Comparison of ENCODE assay signal across 20 cellular contexts in genomic region chr3:195699148-195699771, GRCh38. TPM values are rescaled to one million over a fixed set of nuclear protein-coding genes. Genes with fewer than 3 reads are reported as not detected.
DNase-seq lines count a peak whose midpoint lies in the region; ATAC-seq and TF ChIP-seq lines count a peak whose summit lies in the region.
"Had no signal": no experiment of that assay in that cellular context is flagged by ENCODE, and none has a peak within 500 bp of the region (broad histone marks: within the 10 kb centered on the region; RNA-seq: fewer than 3 reads in every experiment).

No MANE protein-coding gene starts in this region.

- H3K4me1 ChIP-seq in upper lobe of right lung, result no peaks in the 10 kb centered on the region

- ATAC-seq in upper lobe of right lung, result no peak
- ATAC-seq: effector memory CD8-positive, alpha-beta T cell had no signal

- no peaks in the 10 kb centered on the region for H3K27me3 ChIP-seq in upper lobe of right lung
- H3K27me3 ChIP-seq: sigmoid colon, SJCRH30, tibial nerve had no signal

- peaks cover 36% of the 10 kb centered on the region for H3K36me3 Mint-ChIP-seq in Calu3 (ENCODE audit: insufficient read depth, unreplicated experiment)
- H3K36me3 Mint-ChIP-seq in HFFc6 (ENCODE audit: low read depth), result peaks cover 16% of the 10 kb centered on the region
- H3K36me3 Mint-ChIP-seq in osteocyte (ENCODE audit: unreplicated experiment), result peaks cover 19% of the 10 kb centered on the region

- H3K36me3 ChIP-seq in upper lobe of right lung, result peaks cover 42% of the 10 kb centered on the region

- no peaks in the 10 kb centered on the region for H3K9me3 ChIP-seq in upper lobe of right lung
- H3K9me3 ChIP-seq: Caco-2, sigmoid colon, SJCRH30, tibial nerve had no signal

- no peaks in the 10 kb centered on the region for H3K9me3 Mint-ChIP-seq in Calu3 (ENCODE audit: low read depth, unreplicated experiment)
- H3K9me3 Mint-ChIP-seq in HFFc6, result no peaks in the 10 kb centered on the region
- H3K9me3 Mint-ChIP-seq in osteocyte (ENCODE audit: unreplicated experiment), result no peaks in the 10 kb centered on the region
- H3K9me3 Mint-ChIP-seq: effector memory CD8-positive, alpha-beta T cell had no signal

- H3K4me3 ChIP-seq in upper lobe of right lung, result no peak overlapping the region
- H3K4me3 ChIP-seq: sigmoid colon, SJCRH30, tibial nerve had no signal

- BruUV-seq in Calu3 (replicated peaks; lab: Mats Ljungman, UMichigan), result no TSS peak

- H3K4me1 Mint-ChIP-seq in Calu3 (ENCODE audit: low read depth, unreplicated experiment) (peaks cover 18% of the 10 kb centered on the region), HFFc6 (ENCODE audit: low read depth) (peaks cover 22% of the 10 kb centered on the region), osteocyte (ENCODE audit: unreplicated experiment) (peaks cover 34% of the 10 kb centered on the region)

- H3K27ac Mint-ChIP-seq in Calu3 (ENCODE audit: unreplicated experiment), result peak overlapping the region; percentile 1
- peak overlapping the region; percentile 33; the same call in 1 of the 2 replicates for H3K27ac Mint-ChIP-seq in HFFc6
- peak overlapping the region; percentile 90 for H3K27ac Mint-ChIP-seq in osteocyte (ENCODE audit: unreplicated experiment)

- no peak for DNase-seq in Calu3
- DNase-seq in HFFc6, result no peak
- peak; percentile 58 for DNase-seq in brain pericyte (ENCODE audit: low read depth, low spot score)
- no peak for DNase-seq in osteocyte (ENCODE audit: extremely low spot score, unreplicated experiment)
- no peak for DNase-seq in stimulated activated CD4-positive, alpha-beta T cell treated with anti-CD3 and anti-CD28 coated beads, Interleukin-1b, Interleukin-23, amount 100 ng/mL, for 48 hours
- no peak for DNase-seq in NCI-H1048 (lab: John Stamatoyannopoulos, UW)
- DNase-seq in upper lobe of right lung, result no peak
- DNase-seq: activated CD4-positive, alpha-beta T cell treated with anti-CD3 and anti-CD28 coated beads, Interleukin-2, amount 50 U/mL, for 1 hour; activated naive CD4-positive, alpha-beta T cell; Caco-2; cerebellar nuclear complex; effector memory CD8-positive, alpha-beta T cell; GOT3; Karpas-422; NCI-H2081; sigmoid colon; SJCRH30; T-helper 1 cell had no signal

- H3K27ac ChIP-seq in upper lobe of right lung, result no peak overlapping the region
- H3K27ac ChIP-seq: sigmoid colon, SJCRH30 had no signal

- no peak overlapping the region for H3K4me3 Mint-ChIP-seq in Calu3 (ENCODE audit: low read depth, unreplicated experiment)
- H3K4me3 Mint-ChIP-seq in HFFc6, result no peak overlapping the region
- no peak overlapping the region for H3K4me3 Mint-ChIP-seq in osteocyte (ENCODE audit: unreplicated experiment)
- H3K4me3 Mint-ChIP-seq: effector memory CD8-positive, alpha-beta T cell had no signal

- TF ChIP-seq CTCF in Calu3 (IDR thresholded peaks at IDR 0.05; ENCODE audit: unreplicated experiment), result no peak
- TF ChIP-seq CTCF in HFFc6 (IDR thresholded peaks at IDR 0.05), result no peak
- no peak for TF ChIP-seq CTCF in osteocyte (IDR thresholded peaks at IDR 0.05)
- no peak for TF ChIP-seq CTCF in upper lobe of right lung (IDR thresholded peaks at IDR 0.05)

- H3K27me3 Mint-ChIP-seq in Calu3 (ENCODE audit: unreplicated experiment), result no peaks in the 10 kb centered on the region
- no peaks in the 10 kb centered on the region for H3K27me3 Mint-ChIP-seq in HFFc6 (ENCODE audit: insufficient read depth)
- no peaks in the 10 kb centered on the region for H3K27me3 Mint-ChIP-seq in osteocyte (ENCODE audit: unreplicated experiment)
- H3K27me3 Mint-ChIP-seq: effector memory CD8-positive, alpha-beta T cell had no signal

- CTCF ChIA-PET in Calu3 (lab: Charles Lee), result no interaction called here

- intact Hi-C loops in Calu3 (cut with micrococcal nuclease; ENCODE audit: unreplicated experiment) (no loop called here), upper lobe of right lung (cut with DNase I) (no loop called here)

RNA-seq across cellular contexts. Expression of gene MUC20, which starts 21.5 kb away (rescaled TPM):
- total RNA-seq in Calu3 (2022) (83.1 and 128 TPM in 2 replicates), osteocyte (6.2 and 7.6 TPM in 2 replicates), upper lobe of right lung (14.7 TPM)
- total RNA-seq in HFFc6 (2021; fragmentation: NEBNext Ultra II Directional; extraction: Animal tissue kit (Norgen Biotek cat#: 25700)), result under 1 TPM in 3 of 6 experiments, not detected in 3; 0.11 to 0.17 (median 0.14) TPM
- total RNA-seq: glomerular endothelial cell, SJCRH30 had no signal

Comparison
In these comparisons a context has a peak if more than half of its experiments do, and no peak if none do; other contexts are left out.
1. H3K27ac Mint-ChIP-seq: peak in every context shown above with its lines; median percentile 90 in osteocyte; 33 in HFFc6; 1 in Calu3.